Comparison of ENCODE assay signal across 12 cellular contexts in the genomic region with DNA sequence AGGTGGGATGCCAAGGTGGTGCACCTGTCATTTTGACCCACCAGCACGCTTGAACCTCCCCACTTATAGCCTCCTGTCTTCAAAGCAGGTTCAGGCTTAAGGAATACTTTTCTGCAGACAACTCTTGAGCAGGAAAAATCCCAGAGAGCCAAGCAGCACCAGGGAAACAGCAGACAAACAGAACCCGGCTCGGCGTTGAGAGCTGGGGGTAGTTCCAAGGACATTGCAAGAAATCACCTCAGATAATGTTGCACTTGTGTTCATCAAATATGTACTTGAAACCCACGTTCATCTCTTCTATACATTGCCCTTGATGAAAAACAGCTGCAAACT.
DNase-seq lines count a peak whose midpoint lies in the region; ATAC-seq, FAIRE-seq and TF ChIP-seq lines count a peak whose summit lies in the region.
"Had no signal": no experiment of that assay in that cellular context is flagged by ENCODE, and none has a peak within 500 bp of the region (broad histone marks: within the 10 kb centered on the region; RNA-seq: fewer than 3 reads in every experiment).

No MANE protein-coding gene starts in this region.

- TF ChIP-seq CTCF in AG04450 (IDR thresholded peaks at IDR 0.05; ENCODE audit: low read depth, low read length) (no peak), Panc1 (IDR thresholded peaks at IDR 0.05) (no peak), endothelial cell of umbilical vein (IDR thresholded peaks at IDR 0.05; ENCODE audit: extremely low read depth in 1 of 2, insufficient read depth in 1 of 2, low read depth in 1 of 2, low read length in 2 of 2) (no peak), osteocyte (IDR thresholded peaks at IDR 0.05) (no peak)

- BruUV-seq in Panc1 (replicated peaks; lab: Mats Ljungman, UMichigan) = no TSS peak
- no TSS peak for BruUV-seq in endothelial cell of umbilical vein (replicated peaks; lab: Mats Ljungman, UMichigan)

- in situ Hi-C loops in Panc1 (cut with HindIII; ENCODE audit: low pct_unique_long_range_greater_than_20kb, low sequenced_read_pairs) = no loop called here

- H3K4me1 Mint-ChIP-seq in osteocyte (ENCODE audit: unreplicated experiment) = peaks cover 69% of the 10 kb centered on the region
- peaks cover 6 to 14% of the 10 kb centered on the region in 2 donors for H3K4me1 Mint-ChIP-seq in stimulated activated naive B cell treated with anti-CD40 and anti-IgM and Interleukin-4, amounts not matched to agents 10 μg/mL and 1 μg/mL and 100 μg/mL, for 72 hours
- H3K4me1 Mint-ChIP-seq: activated naive CD4-positive, alpha-beta T cell treated with anti-CD3 and anti-CD28 coated beads, Interleukin-2, amount 50 U/mL, for 24 hours had no signal

- peak overlapping the region; percentile 83 for H2AFZ ChIP-seq in endothelial cell of umbilical vein (ENCODE audit: low read depth, low read length)

- H3K36me3 Mint-ChIP-seq in osteocyte (ENCODE audit: unreplicated experiment) = peaks cover 23% of the 10 kb centered on the region
- no peaks in the 10 kb centered on the region for H3K36me3 Mint-ChIP-seq in stimulated activated naive B cell treated with anti-CD40 and anti-IgM and Interleukin-4, amounts not matched to agents 10 μg/mL and 1 μg/mL and 100 μg/mL, for 72 hours
- H3K36me3 Mint-ChIP-seq: activated naive CD4-positive, alpha-beta T cell treated with anti-CD3 and anti-CD28 coated beads, Interleukin-2, amount 50 U/mL, for 24 hours had no signal

- H3K9me3 ChIP-seq in AG04450 (ENCODE audit: control insufficient read depth, insufficient read depth, low read length) (no peaks in the 10 kb centered on the region), Panc1 (ENCODE audit: control insufficient read depth, insufficient read depth, low read depth, low read length) (no peaks in the 10 kb centered on the region), endothelial cell of umbilical vein (replicated peaks; ENCODE audit: control insufficient read depth, insufficient read depth, low read length) (no peaks in the 10 kb centered on the region)

- H3K79me2 ChIP-seq in endothelial cell of umbilical vein (ENCODE audit: control insufficient read depth, insufficient read depth, low read length) = no peaks in the 10 kb centered on the region

- CTCF ChIA-PET in AG04450 (lab: Charles Lee) (interaction anchor here (0.9 kb wide), 1 partner anchor 152 kb away, joined by 3 read pairs; no protein-coding TSS in a partner anchor), Panc1 (lab: Charles Lee) (no interaction called here), endothelial cell of umbilical vein (lab: Charles Lee) (interaction anchor here (1.2 to 1.7 kb wide), 4 partner anchors 26 to 150 kb away, joined by 3 to 6 read pairs (median 4); no protein-coding TSS in a partner anchor)

- H3K36me3 ChIP-seq in Panc1 (ENCODE audit: control insufficient read depth, insufficient read depth, low read length) = no peaks in the 10 kb centered on the region
- H3K36me3 ChIP-seq in endothelial cell of umbilical vein (ENCODE audit: control insufficient read depth in 2 of 2, extremely low read depth in 1 of 2, insufficient read depth in 2 of 2, low read length in 2 of 2) = no peaks in the 10 kb centered on the region

- H3K27ac ChIP-seq in AG04450 (ENCODE audit: low read depth, low read length) (peak overlapping the region; percentile 71), Panc1 (ENCODE audit: low read length) (peak overlapping the region; percentile 83), endothelial cell of umbilical vein (ENCODE audit: insufficient read depth, low read depth, low read length) (peak overlapping the region; percentile 42)

- DNase-seq in AG04450 (ENCODE audit: low read depth, low spot score) (no peak), Panc1 (ENCODE audit: low read depth, low spot score) (no peak), endothelial cell of umbilical vein (ENCODE audit: low read depth, low spot score) (no peak), osteocyte (ENCODE audit: extremely low spot score, unreplicated experiment) (no peak), NCI-H82 treated with DMSO at 0.1 percent for 48 hours (lab: John Stamatoyannopoulos, UW; ENCODE audit: unreplicated experiment) (no peak)
- DNase-seq in stimulated activated naive B cell treated with anti-CD40 and anti-IgM and Interleukin-4, amounts not matched to agents 10 μg/mL and 1 μg/mL and 100 μg/mL, for 72 hours = no peak
- DNase-seq: NCI-H446; stimulated activated CD8-positive, alpha-beta memory T cell treated with anti-CD3 and anti-CD28 coated beads, Interleukin-4, amount 100 ng/mL, for 48 hours; T1000 had no signal

- H3K4me1 ChIP-seq in Panc1 (ENCODE audit: control insufficient read depth, insufficient read depth, low read length) = peaks cover 41% of the 10 kb centered on the region
- peaks cover 34% of the 10 kb centered on the region for H3K4me1 ChIP-seq in endothelial cell of umbilical vein (ENCODE audit: control insufficient read depth, extremely low read depth, insufficient read depth, low read length)

- no peaks in the 10 kb centered on the region for H3K27me3 ChIP-seq in AG04450 (ENCODE audit: control insufficient read depth, insufficient read depth, low read length)
- H3K27me3 ChIP-seq in Panc1 (ENCODE audit: control insufficient read depth, insufficient read depth, low read length) = no peaks in the 10 kb centered on the region
- H3K27me3 ChIP-seq in endothelial cell of umbilical vein (ENCODE audit: control insufficient read depth in 2 of 2, insufficient read depth in 2 of 2, low read length in 2 of 2) = no peaks in the 10 kb centered on the region

- peak overlapping the region; percentile 98 for H3K27ac Mint-ChIP-seq in osteocyte (ENCODE audit: unreplicated experiment)
- H3K27ac Mint-ChIP-seq in stimulated activated naive B cell treated with anti-CD40 and anti-IgM and Interleukin-4, amounts not matched to agents 10 μg/mL and 1 μg/mL and 100 μg/mL, for 72 hours = no peak overlapping the region
- H3K27ac Mint-ChIP-seq: activated naive CD4-positive, alpha-beta T cell treated with anti-CD3 and anti-CD28 coated beads, Interleukin-2, amount 50 U/mL, for 24 hours had no signal

- no peaks in the 10 kb centered on the region for H3K27me3 Mint-ChIP-seq in osteocyte (ENCODE audit: unreplicated experiment)
- H3K27me3 Mint-ChIP-seq in stimulated activated naive B cell treated with anti-CD40 and anti-IgM and Interleukin-4, amounts not matched to agents 10 μg/mL and 1 μg/mL and 100 μg/mL, for 72 hours = peaks cover 4 to 5% of the 10 kb centered on the region in 2 donors

- no peaks in the 10 kb centered on the region for H3K9me1 ChIP-seq in endothelial cell of umbilical vein (replicated peaks; ENCODE audit: control insufficient read depth, extremely low read depth, insufficient read depth, low read length)

- intact Hi-C loops in Panc1 (cut with micrococcal nuclease; ENCODE audit: unreplicated experiment) = no loop called here
- intact Hi-C loops in endothelial cell of umbilical vein (cut with micrococcal nuclease) = loop anchor here (5.0 kb wide), 1 partner anchor 69 kb away; no protein-coding TSS in a partner anchor

- H3K4me3 Mint-ChIP-seq in osteocyte (ENCODE audit: unreplicated experiment) = peak overlapping the region; percentile 50
- H3K4me3 Mint-ChIP-seq in stimulated activated naive B cell treated with anti-CD40 and anti-IgM and Interleukin-4, amounts not matched to agents 10 μg/mL and 1 μg/mL and 100 μg/mL, for 72 hours = no peak overlapping the region
- H3K4me3 Mint-ChIP-seq: activated naive CD4-positive, alpha-beta T cell treated with anti-CD3 and anti-CD28 coated beads, Interleukin-2, amount 50 U/mL, for 24 hours had no signal

- no peak for FAIRE-seq in endothelial cell of umbilical vein (lab: Jason Lieb, UNC)

- no peaks in the 10 kb centered on the region for H4K20me1 ChIP-seq in endothelial cell of umbilical vein (replicated peaks; ENCODE audit: control insufficient read depth, extremely low read depth, insufficient read depth, low read length)

- TF ChIP-seq POLR2A in endothelial cell of umbilical vein (IDR thresholded peaks at IDR 0.05; ENCODE audit: low read depth, low read length) = no peak

- no peaks in the 10 kb centered on the region for H3K9me3 Mint-ChIP-seq in osteocyte (ENCODE audit: unreplicated experiment)
- no peaks in the 10 kb centered on the region for H3K9me3 Mint-ChIP-seq in stimulated activated naive B cell treated with anti-CD40 and anti-IgM and Interleukin-4, amounts not matched to agents 10 μg/mL and 1 μg/mL and 100 μg/mL, for 72 hours
- H3K9me3 Mint-ChIP-seq: activated naive CD4-positive, alpha-beta T cell treated with anti-CD3 and anti-CD28 coated beads, Interleukin-2, amount 50 U/mL, for 24 hours had no signal

- peak overlapping the region; percentile 13 for H3K9ac ChIP-seq in endothelial cell of umbilical vein (replicated peaks; ENCODE audit: extremely low read depth, insufficient read depth, low read length)

- peak overlapping the region; percentile 33 for H3K4me2 ChIP-seq in endothelial cell of umbilical vein (ENCODE audit: insufficient read depth, low read length)

- dilution Hi-C loops in endothelial cell of umbilical vein (cut with MboI; ENCODE audit: extremely low pct_ligation_motif_present, low sequenced_read_pairs) = no loop called here

- POLR2A ChIA-PET in AG04450 (lab: Yijun Ruan, JAX) (interaction anchor here (2.2 kb wide), 1 partner anchor 128 kb away, joined by 12 read pairs; no protein-coding TSS in a partner anchor), Panc1 (lab: Charles Lee) (interaction anchor here (0.8 kb wide), 1 partner anchor 128 kb away, joined by 4 read pairs; no protein-coding TSS in a partner anchor), endothelial cell of umbilical vein (lab: Charles Lee) (no interaction called here)

- H3K4me3 ChIP-seq in AG04450 (ENCODE audit: low read depth, low read length) (peak overlapping the region; percentile 39), Panc1 (ENCODE audit: low read depth in 2 of 2, low read length in 2 of 2) (peak overlapping the region in 1 of 2 experiments; percentile 32; a peak in 1 of 4 replicates), endothelial cell of umbilical vein (replicated peaks in 1 of 3; ENCODE audit: insufficient read depth in 1 of 3, low read depth in 1 of 3, low read length in 3 of 3) (no peak overlapping the region)

- ATAC-seq in Panc1 = peak; percentile 14; the same call in 1 of the 2 replicates
- ATAC-seq in stimulated activated naive B cell treated with anti-CD40 and anti-IgM and Interleukin-4, amounts not matched to agents 10 μg/mL and 1 μg/mL and 100 μg/mL, for 72 hours (replicated peaks) = no peak
- ATAC-seq in HG03342 (IDR thresholded peaks at IDR 0.05; ENCODE audit: unreplicated experiment) = no peak
- no peak for ATAC-seq in HG02970 (IDR thresholded peaks at IDR 0.05; ENCODE audit: low FRiP score, unreplicated experiment)

TF ChIP-seq in endothelial cell of umbilical vein, 7 proteins besides CTCF, POLR2A, EP300 and RAD21:
- TF ChIP-seq EZH2 (IDR thresholded peaks at IDR 0.05; ENCODE audit: borderline replicate concordance, low read depth, low read length, severe bottlenecking) (no peak), GATA2 (IDR thresholded peaks at IDR 0.05; ENCODE audit: insufficient read depth, insufficient read length, low read depth, low read length) (no peak), MYC (IDR thresholded peaks at IDR 0.05; ENCODE audit: low read depth, low read length) (no peak)
- TF ChIP-seq, protein P1, sequence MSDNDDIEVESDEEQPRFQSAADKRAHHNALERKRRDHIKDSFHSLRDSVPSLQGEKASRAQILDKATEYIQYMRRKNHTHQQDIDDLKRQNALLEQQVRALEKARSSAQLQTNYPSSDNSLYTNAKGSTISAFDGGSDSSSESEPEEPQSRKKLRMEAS (IDR thresholded peaks at IDR 0.05; ENCODE audit: insufficient read depth, insufficient read length) = no peak
TF ChIP-seq in endothelial cell of umbilical vein: peak in this region for 0.
